19 cellular contexts compared by ENCODE assay signal in the genomic region with DNA sequence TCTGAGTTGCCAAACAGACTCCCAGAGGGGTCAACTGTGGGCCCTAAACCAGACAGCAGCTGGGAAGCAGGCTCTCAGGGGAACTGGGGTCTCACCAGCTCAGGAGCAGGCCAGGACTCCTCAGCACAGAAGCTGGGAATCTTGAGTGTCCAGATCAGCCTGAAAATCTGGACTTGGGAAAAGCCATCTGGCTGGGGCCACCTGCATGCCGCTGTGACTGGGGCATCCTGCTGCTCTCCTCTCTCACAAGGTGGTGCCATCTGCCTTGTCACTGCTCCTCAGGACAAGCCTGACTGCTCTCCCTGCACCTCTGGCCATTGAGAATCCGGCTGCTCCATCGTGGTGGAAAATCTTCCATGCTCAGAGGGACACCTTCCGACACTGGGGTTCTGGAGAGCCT.
DNase-seq lines count a peak whose midpoint lies in the region; ATAC-seq, FAIRE-seq and TF ChIP-seq lines count a peak whose summit lies in the region.
"Had no signal": no experiment of that assay in that cellular context is flagged by ENCODE, and none has a peak within 500 bp of the region (broad histone marks: within the 10 kb centered on the region; RNA-seq: fewer than 3 reads in every experiment).

No MANE protein-coding gene starts in this region.

- no peak overlapping the region for H3K4me3 ChIP-seq in HepG2 (replicated peaks in 1 of 3; ENCODE audit: insufficient read depth in 1 of 3, low read depth in 2 of 3, low read length in 3 of 3)
- H3K4me3 ChIP-seq in right lobe of liver = no peak overlapping the region
- H3K4me3 ChIP-seq in epithelial cell of esophagus (ENCODE audit: low read length) = no peak overlapping the region
- H3K4me3 ChIP-seq in psoas muscle = no peak overlapping the region
- H3K4me3 ChIP-seq: cardiac muscle cell, right atrium auricular region, SK-N-MC, upper lobe of left lung had no signal

- DNase-seq in HepG2 (ENCODE audit: low spot score) = no peak
- no peak for DNase-seq in right lobe of liver
- DNase-seq in NCI-H69 (lab: John Stamatoyannopoulos, UW) = peak; percentile 58
- DNase-seq in epithelial cell of esophagus (ENCODE audit: low read depth) = peak; percentile 5
- DNase-seq in psoas muscle = no peak
- no peak for DNase-seq in GM13976 (ENCODE audit: low spot score)
- no peak for DNase-seq in RWPE1 (ENCODE audit: low spot score)
- DNase-seq: activated CD8-positive, alpha-beta T cell treated with anti-CD3 and anti-CD28 coated beads, Interleukin-2, amount 10 ng/mL, durations not matched to agents 7 days and 5 days; effector CD8-positive, alpha-beta T cell; NCI-H1436; stimulated activated CD4-positive, alpha-beta T cell treated with anti-CD3 and anti-CD28 coated beads, Interleukin-15, amount 100 ng/mL, for 24 hours; stimulated activated naive CD8-positive, alpha-beta T cell treated with anti-CD3 and anti-CD28 coated beads, Interleukin-15, Interleukin-2, amounts not matched to agents 100 U/mL and 50 U/mL, for 24 hours; upper lobe of left lung had no signal

- H3K9me3 ChIP-seq in HepG2 (ENCODE audit: low read length) (peaks cover 6% of the 10 kb centered on the region), right lobe of liver (no peaks in the 10 kb centered on the region), psoas muscle (no peaks in the 10 kb centered on the region)
- H3K9me3 ChIP-seq: neutrophil, right atrium auricular region, upper lobe of left lung had no signal

- no peak for FAIRE-seq in HepG2 (lab: Jason Lieb, UNC)
- FAIRE-seq: HTR-8/SVneo had no signal

- no peaks in the 10 kb centered on the region for H3K36me3 ChIP-seq in HepG2 (replicated peaks in 1 of 2; ENCODE audit: control insufficient read depth in 1 of 2, insufficient read depth in 2 of 2, low read length in 2 of 2)
- H3K36me3 ChIP-seq in right lobe of liver = no peaks in the 10 kb centered on the region
- H3K36me3 ChIP-seq in psoas muscle (ENCODE audit: insufficient read depth in 1 of 2, low read depth in 1 of 2) = no peaks in the 10 kb centered on the region
- H3K36me3 ChIP-seq: cardiac muscle cell, neutrophil, right atrium auricular region, upper lobe of left lung had no signal

- no peaks in the 10 kb centered on the region for H3K79me2 ChIP-seq in HepG2 (ENCODE audit: insufficient read depth, low read length)

- 13% methylated on average over 3 of the region's 4 CpGs for whole genome bisulfite sequencing in HepG2 (ENCODE audit: low lambda C conversion rate)
- 0% methylated on average over 2 of the region's 4 CpGs for WGBS in right lobe of liver (ENCODE audit: insufficient coverage, low coverage, low lambda C conversion rate, missing lambda C conversion rate)
- 51 to 55% (median 51%) methylated on average over 4 of the region's 4 CpGs for WGBS in psoas muscle, 3 donors

- BruUV-seq in HepG2 (replicated peaks; lab: Mats Ljungman, UMichigan) = no TSS peak

- no peak for TF ChIP-seq POLR2A in HepG2 (IDR thresholded peaks at IDR 0.05; ENCODE audit: insufficient read depth in 1 of 2, low read depth in 2 of 2, low read length in 2 of 2)
- no peak for TF ChIP-seq POLR2A in right lobe of liver (IDR thresholded peaks at IDR 0.05)

- H3K9ac ChIP-seq in HepG2 (ENCODE audit: insufficient read depth, low read depth, low read length) = no peak overlapping the region

- peak; percentile 30; the same call in 1 of the 3 replicates for ATAC-seq in HepG2
- no peak for ATAC-seq in right lobe of liver
- ATAC-seq in psoas muscle = no peak
- no peak for ATAC-seq in GM18870 (IDR thresholded peaks at IDR 0.05; ENCODE audit: unreplicated experiment)
- ATAC-seq: activated CD8-positive, alpha-beta T cell treated with anti-CD3 and anti-CD28 coated beads, Interleukin-2, amount 10 ng/mL, durations not matched to agents 7 days and 5 days; stimulated activated naive CD8-positive, alpha-beta T cell treated with anti-CD3 and anti-CD28 coated beads, Interleukin-15, Interleukin-2, amounts not matched to agents 100 U/mL and 50 U/mL, for 24 hours had no signal

- CTCF ChIA-PET in HepG2 (lab: Yijun Ruan, JAX; ENCODE audit: low intra/inter-chr PET ratio, low total read pairs) (no interaction called here), RWPE1 (lab: Yijun Ruan, JAX) (interaction anchor here (1.0 kb wide), 1 partner anchor 11 kb away, joined by 5 read pairs; no protein-coding TSS in a partner anchor)

- no peak overlapping the region for H3K4me2 ChIP-seq in HepG2 (ENCODE audit: low read depth, low read length)

- POLR2A ChIA-PET in HepG2 (lab: Yijun Ruan, JAX) (no interaction called here), RWPE1 (lab: Yijun Ruan, JAX; ENCODE audit: low non-redundant PET) (no interaction called here)

- in situ Hi-C loops in HepG2 (cut with HindIII; ENCODE audit: extremely low pct_ligation_motif_present, low pct_unique_long_range_greater_than_20kb) (no loop called here), GM13976 (cut with MboI; ENCODE audit: low sequenced_read_pairs, unreplicated experiment) (no loop called here)

- TF ChIP-seq CTCF in HepG2 (CRISPR knock-in tag; IDR thresholded peaks at IDR 0.05) (peak; percentile 31; the same call in 1 of the 2 replicates), right lobe of liver (IDR thresholded peaks at IDR 0.05) (no peak), epithelial cell of esophagus (IDR thresholded peaks at IDR 0.05; ENCODE audit: insufficient read depth, low read depth, low read length, missing control alignments) (peak; percentile 21), psoas muscle (IDR thresholded peaks at IDR 0.05) (no peak), GM13976 (IDR thresholded peaks at IDR 0.05; ENCODE audit: borderline replicate concordance, control extremely low read depth, extremely low read depth, insufficient read depth, missing control alignments) (no peak), RWPE1 (conservative IDR thresholded peaks at IDR 0.05; ENCODE audit: low read depth) (no peak)

- H3K27ac ChIP-seq in HepG2 (ENCODE audit: extremely low read length, insufficient read depth, low read length) (no peak overlapping the region), right lobe of liver (no peak overlapping the region), psoas muscle (no peak overlapping the region), RWPE1 (no peak overlapping the region)
- H3K27ac ChIP-seq: cardiac muscle cell, neutrophil, right atrium auricular region, SK-N-MC, upper lobe of left lung had no signal

- H3K4me1 ChIP-seq in HepG2 (ENCODE audit: insufficient read depth, low read length) (no peaks in the 10 kb centered on the region), right lobe of liver (no peaks in the 10 kb centered on the region), psoas muscle (no peaks in the 10 kb centered on the region)
- H3K4me1 ChIP-seq: right atrium auricular region, upper lobe of left lung had no signal

- intact Hi-C loops in HepG2 (cut with micrococcal nuclease; ENCODE audit: unreplicated experiment) = no loop called here
- intact Hi-C loops in right lobe of liver (cut with DNase I) = no loop called here
- intact Hi-C loops in psoas muscle (cut with DNase I) = no loop called here

- TF ChIP-seq EP300 in HepG2 (IDR thresholded peaks at IDR 0.05; ENCODE audit: low read depth in 2 of 2, low read length in 2 of 2) (no peak), HepG2 (CRISPR knock-in tag; IDR thresholded peaks at IDR 0.05; ENCODE audit: borderline replicate concordance) (no peak)

- TF ChIP-seq RAD21 in HepG2 (CRISPR knock-in tag; IDR thresholded peaks at IDR 0.05) = no peak

- no peaks in the 10 kb centered on the region for H4K20me1 ChIP-seq in HepG2 (ENCODE audit: insufficient read depth, low read length)

- no peak overlapping the region for H2AFZ ChIP-seq in HepG2 (ENCODE audit: low read length)

- H3K27me3 ChIP-seq in HepG2 (ENCODE audit: control insufficient read depth in 1 of 2, insufficient read depth in 2 of 2, low read length in 2 of 2) = peaks cover 2 to 3% of the 10 kb centered on the region in 2 experiments; a peak in 3 of 5 replicates
- H3K27me3 ChIP-seq in right lobe of liver = no peaks in the 10 kb centered on the region
- H3K27me3 ChIP-seq in psoas muscle (ENCODE audit: insufficient read depth in 3 of 3, low read length in 2 of 3) = no peaks in the 10 kb centered on the region
- H3K27me3 ChIP-seq: cardiac muscle cell, right atrium auricular region, upper lobe of left lung had no signal

TF ChIP-seq in HepG2, 621 proteins besides CTCF, POLR2A, EP300 and RAD21 (continues in another document):
- TF ChIP-seq NR1H2 (CRISPR knock-in tag; IDR thresholded peaks at IDR 0.05; ENCODE audit: borderline replicate concordance, low read depth) (no peak), NFIC (IDR thresholded peaks at IDR 0.05; ENCODE audit: low read length) (no peak), SATB2 (CRISPR knock-in tag; IDR thresholded peaks at IDR 0.05) (no peak), SETDB1 (CRISPR knock-in tag; IDR thresholded peaks at IDR 0.05; ENCODE audit: borderline replicate concordance) (no peak), RFX5 (IDR thresholded peaks at IDR 0.05; ENCODE audit: low read depth, low read length) (no peak), ZNF773 (CRISPR knock-in tag; IDR thresholded peaks at IDR 0.05; ENCODE audit: borderline replicate concordance) (no peak), ZNF333 (CRISPR knock-in tag; IDR thresholded peaks at IDR 0.05; ENCODE audit: borderline replicate concordance) (no peak), E2F5 (CRISPR knock-in tag; conservative IDR thresholded peaks at IDR 0.05) (no peak)
- TF ChIP-seq, protein P1, sequence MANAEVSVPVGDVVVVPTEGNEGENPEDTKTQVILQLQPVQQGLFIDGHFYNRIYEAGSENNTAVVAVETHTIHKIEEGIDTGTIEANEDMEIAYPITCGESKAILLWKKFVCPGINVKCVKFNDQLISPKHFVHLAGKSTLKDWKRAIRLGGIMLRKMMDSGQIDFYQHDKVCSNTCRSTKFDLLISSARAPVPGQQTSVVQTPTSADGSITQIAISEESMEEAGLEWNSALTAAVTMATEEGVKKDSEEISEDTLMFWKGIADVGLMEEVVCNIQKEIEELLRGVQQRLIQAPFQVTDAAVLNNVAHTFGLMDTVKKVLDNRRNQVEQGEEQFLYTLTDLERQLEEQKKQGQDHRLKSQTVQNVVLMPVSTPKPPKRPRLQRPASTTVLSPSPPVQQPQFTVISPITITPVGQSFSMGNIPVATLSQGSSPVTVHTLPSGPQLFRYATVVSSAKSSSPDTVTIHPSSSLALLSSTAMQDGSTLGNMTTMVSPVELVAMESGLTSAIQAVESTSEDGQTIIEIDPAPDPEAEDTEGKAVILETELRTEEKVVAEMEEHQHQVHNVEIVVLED (CRISPR knock-in tag; IDR thresholded peaks at IDR 0.05; ENCODE audit: borderline replicate concordance) = no peak

Comparison
In these comparisons a context has a peak if more than half of its experiments do, and no peak if none do; other contexts are left out.
1. CTCF ChIP-seq: peak in HepG2 (single experiment) and epithelial cell of esophagus (single experiment); none in right lobe of liver (0 of 4), psoas muscle (single experiment), GM13976 (single experiment) and RWPE1 (single experiment).
2. DNase-seq: peak in NCI-H69 (single experiment) and epithelial cell of esophagus (single experiment); none in HepG2 (single experiment), right lobe of liver (0 of 3), psoas muscle (0 of 2), GM13976 (single experiment) and RWPE1 (single experiment).